1 cellular context compared by ENCODE assay signal in genomic region chr13:110410000-110410399, GRCh38.
TF ChIP-seq lines count a peak whose summit lies in the region.

No MANE protein-coding gene starts in this region.

TF ChIP-seq in GM23338, 12 proteins besides CTCF, POLR2A, EP300 and RAD21 (continued from another document):
- TF ChIP-seq ZNF462 (CRISPR knock-in tag; IDR thresholded peaks at IDR 0.05) (no peak), STAT1 (IDR thresholded peaks at IDR 0.05; ENCODE audit: unreplicated experiment) (no peak), ETS1 (IDR thresholded peaks at IDR 0.05) (no peak), ZNF331 (CRISPR knock-in tag; IDR thresholded peaks at IDR 0.05; ENCODE audit: low read depth) (no peak), CREB1 (CRISPR knock-in tag; IDR thresholded peaks at IDR 0.05; ENCODE audit: low read depth) (no peak), EZH2 (IDR thresholded peaks at IDR 0.05; ENCODE audit: low read depth, unreplicated experiment) (no peak), JUNB (IDR thresholded peaks at IDR 0.05; ENCODE audit: unreplicated experiment) (no peak), EZH2phosphoT487 (IDR thresholded peaks at IDR 0.05; ENCODE audit: unreplicated experiment) (no peak)
